Comparison of ENCODE assay signal across 18 cellular contexts in the genomic region with DNA sequence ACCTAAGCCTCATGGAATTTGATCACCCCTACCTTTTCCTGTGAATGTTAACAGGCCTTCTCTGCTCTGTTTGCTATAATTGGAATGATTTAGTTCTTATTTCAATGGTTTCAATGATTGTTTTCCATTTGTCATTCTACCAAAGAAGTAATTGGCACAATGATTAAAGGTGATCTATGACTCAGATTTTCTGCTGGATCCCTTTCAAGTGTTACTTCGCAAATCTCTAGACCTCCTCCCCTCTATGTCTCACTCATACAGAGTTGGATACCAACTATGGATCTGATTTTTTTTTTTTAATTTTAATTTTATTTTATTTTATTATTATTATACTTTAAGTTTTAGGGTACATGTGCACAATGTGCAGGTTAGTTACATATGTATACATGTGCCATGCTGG.
"Had no signal": no experiment of that assay in that cellular context is flagged by ENCODE, and none has a peak within 500 bp of the region (broad histone marks: within the 10 kb centered on the region; RNA-seq: fewer than 3 reads in every experiment).

No MANE protein-coding gene starts in this region.

- H3K4me3 Mint-ChIP-seq: activated CD4-positive, alpha-beta T cell treated with anti-CD3 and anti-CD28 coated beads, Interleukin-2, amount 10 ng/mL, durations not matched to agents 7 days and 5 days; effector memory CD8-positive, alpha-beta T cell; immature natural killer cell; neural crest cell; T-helper 2 cell treated with Interferon-gamma antibody and Interleukin-4, amounts not matched to agents 5 μg/mL and 100 μg/mL, for 36 hours; type B pancreatic cell had no signal

- H3K27ac ChIP-seq: body of pancreas, left ventricle myocardium inferior, right atrium auricular region, stomach had no signal

- H3K36me3 Mint-ChIP-seq: immature natural killer cell, type B pancreatic cell had no signal

- H3K4me3 ChIP-seq: body of pancreas, left ventricle myocardium inferior, right atrium auricular region, stomach had no signal

- H3K36me3 ChIP-seq: left ventricle myocardium inferior, right atrium auricular region, stomach had no signal

- H3K4me2 ChIP-seq: SK-N-SH had no signal

- ATAC-seq: body of pancreas; effector memory CD8-positive, alpha-beta T cell had no signal

- H3K27ac Mint-ChIP-seq: activated CD4-positive, alpha-beta T cell treated with anti-CD3 and anti-CD28 coated beads, Interleukin-2, amount 10 ng/mL, durations not matched to agents 7 days and 5 days; effector memory CD8-positive, alpha-beta T cell; immature natural killer cell; T-helper 2 cell treated with Interferon-gamma antibody and Interleukin-4, amounts not matched to agents 5 μg/mL and 100 μg/mL, for 36 hours; type B pancreatic cell had no signal

- H3K9ac ChIP-seq: SK-N-SH had no signal

- H3K9me3 Mint-ChIP-seq: effector memory CD8-positive, alpha-beta T cell; immature natural killer cell; neural crest cell; T-helper 2 cell treated with Interferon-gamma antibody and Interleukin-4, amounts not matched to agents 5 μg/mL and 100 μg/mL, for 36 hours; type B pancreatic cell had no signal

- DNase-seq: activated CD4-positive, alpha-beta T cell treated with anti-CD3 and anti-CD28 coated beads, Interleukin-2, amount 10 ng/mL, durations not matched to agents 7 days and 5 days; activated CD8-positive, alpha-beta memory T cell treated with anti-CD3 and anti-CD28 coated beads for 24 hours; activated CD8-positive, alpha-beta memory T cell treated with anti-CD3 and anti-CD28 coated beads, Interleukin-2, amount 50 U/mL, for 48 hours; activated naive CD4-positive, alpha-beta T cell treated with Interleukin-2 at 50 U/mL for 16 hours; amygdala; body of pancreas; caudate nucleus; effector memory CD8-positive, alpha-beta T cell; immature natural killer cell; kidney glomerular epithelial cell; left ventricle myocardium inferior; SK-N-SH; stimulated activated CD4-positive, alpha-beta T cell treated with anti-CD3 and anti-CD28 coated beads, Interleukin-2, amount 100 ng/mL, for 24 hours; stomach had no signal

- H3K27me3 Mint-ChIP-seq: activated CD4-positive, alpha-beta T cell treated with anti-CD3 and anti-CD28 coated beads, Interleukin-2, amount 10 ng/mL, durations not matched to agents 7 days and 5 days; effector memory CD8-positive, alpha-beta T cell; type B pancreatic cell had no signal

- H3K4me1 ChIP-seq: body of pancreas, left ventricle myocardium inferior, right atrium auricular region had no signal

- H3K9me3 ChIP-seq: body of pancreas, left ventricle myocardium inferior, right atrium auricular region, SK-N-SH, stomach had no signal

- H3K27me3 ChIP-seq: body of pancreas, right atrium auricular region, stomach had no signal
